Comparison of ENCODE assay signal across 8 cellular contexts in genomic region chr17:78993241-78993956, GRCh38. TPM values are rescaled to one million over a fixed set of nuclear protein-coding genes. Genes with fewer than 3 reads are reported as not detected.
A peak's percentile ranks its signal among the peaks of the same experiment; 100 is the strongest.
DNase-seq lines count a peak whose midpoint lies in the region; ATAC-seq and TF ChIP-seq lines count a peak whose summit lies in the region.

No MANE protein-coding gene starts in this region.

- TF ChIP-seq POLR2A in gastrocnemius medialis (IDR thresholded peaks at IDR 0.05), result no peak

- H3K4me1 ChIP-seq in RWPE2 (ENCODE audit: insufficient read depth, poor library complexity, severe bottlenecking) (peaks cover 18% of the 10 kb centered on the region), left ventricle myocardium inferior (peaks cover 45% of the 10 kb centered on the region), gastrocnemius medialis (peaks cover 12 to 13% of the 10 kb centered on the region in 2 donors)

- ATAC-seq in RWPE2 (ENCODE audit: low read depth) (peak; percentile 54; the same call in 2 of the 3 replicates), gastrocnemius medialis (no peak), HG02884 (IDR thresholded peaks at IDR 0.05; ENCODE audit: unreplicated experiment) (no peak), GM18867 (IDR thresholded peaks at IDR 0.05; ENCODE audit: unreplicated experiment) (no peak)

- in situ Hi-C loops in gastrocnemius medialis (cut with MboI; ENCODE audit: low sequenced_read_pairs in 4 of 4), result no loop called here

- H3K36me3 ChIP-seq in RWPE2 (ENCODE audit: low read depth) (peaks cover 76% of the 10 kb centered on the region), left ventricle myocardium inferior (peaks cover 77% of the 10 kb centered on the region), gastrocnemius medialis (peaks cover 0 to 38% of the 10 kb centered on the region in 2 donors)

- H3K27me3 ChIP-seq in RWPE2 (ENCODE audit: insufficient read depth, poor library complexity, severe bottlenecking), result no peaks in the 10 kb centered on the region
- H3K27me3 ChIP-seq in left ventricle myocardium inferior (ENCODE audit: low read depth), result no peaks in the 10 kb centered on the region
- no peaks in the 10 kb centered on the region for H3K27me3 ChIP-seq in gastrocnemius medialis

- no peaks in the 10 kb centered on the region for H3K9me3 ChIP-seq in RWPE2 (ENCODE audit: severe bottlenecking)
- H3K9me3 ChIP-seq in left ventricle myocardium inferior (replicated peaks), result no peaks in the 10 kb centered on the region
- no peaks in the 10 kb centered on the region for H3K9me3 ChIP-seq in gastrocnemius medialis

- intact Hi-C loops in left ventricle myocardium inferior (cut with micrococcal nuclease), result no loop called here
- intact Hi-C loops in gastrocnemius medialis (cut with DNase I; ENCODE audit: low total_unique reads), result no loop called here

- TF ChIP-seq CTCF in RWPE2 (IDR thresholded peaks at IDR 0.05; ENCODE audit: poor library complexity, severe bottlenecking) (peak; percentile 86), left ventricle myocardium inferior (IDR thresholded peaks at IDR 0.05; ENCODE audit: borderline replicate concordance) (peak; percentile 87), gastrocnemius medialis (IDR thresholded peaks at IDR 0.05 in 4 of 5, conservative IDR thresholded peaks at IDR 0.05 in 1 of 5) (peak; percentile 47 to 79 (median 74))

- DNase-seq in NCI-H2171 treated with DMSO at 0.1 percent for 48 hours (lab: John Stamatoyannopoulos, UW) (peak; percentile 45), NCI-H2171 (lab: John Stamatoyannopoulos, UW) (no peak), RWPE2 (ENCODE audit: low spot score) (no peak), left ventricle myocardium inferior (no peak), gastrocnemius medialis (peak in 1 of 2 donors; percentile 20)
- peak; percentile 21 for DNase-seq in activated naive CD8-positive, alpha-beta T cell treated with anti-CD3 and anti-CD28 coated beads, Interleukin-2, amount 50 U/mL, for 16 hours (ENCODE audit: low read depth, low spot score)

- no peak overlapping the region for H3K4me3 ChIP-seq in RWPE2 (ENCODE audit: severe bottlenecking)
- H3K4me3 ChIP-seq in left ventricle myocardium inferior, result no peak overlapping the region
- no peak overlapping the region for H3K4me3 ChIP-seq in gastrocnemius medialis

- no peak overlapping the region for H3K27ac ChIP-seq in RWPE2 (ENCODE audit: poor library complexity, severe bottlenecking)
- no peak overlapping the region for H3K27ac ChIP-seq in left ventricle myocardium inferior (replicated peaks)
- H3K27ac ChIP-seq in gastrocnemius medialis, result no peak overlapping the region

RNA-seq across cellular contexts. Expression of gene LGALS3BP, which starts 13.7 kb away (rescaled TPM):
- total RNA-seq in left ventricle myocardium inferior, result 585 TPM
- total RNA-seq in gastrocnemius medialis, result 10 to 100 TPM; 15.0 to 45.9 (median 23.0) TPM

RNA-seq across cellular contexts. Expression of gene CANT1, which starts 16.2 kb away (rescaled TPM):
- total RNA-seq in left ventricle myocardium inferior (24.2 TPM), gastrocnemius medialis (10 to 100 TPM; 17.5 to 38.3 (median 26.6) TPM)

RNA-seq across cellular contexts. Expression of gene C1QTNF1, which starts 30.6 kb away (rescaled TPM):
- total RNA-seq in left ventricle myocardium inferior (146 TPM), gastrocnemius medialis (10 to 100 TPM; 11.1 to 38.6 (median 21.2) TPM)

Comparison
In these comparisons a context has a peak if more than half of its experiments do, and no peak if none do; other contexts are left out.
1. DNase-seq: peak in NCI-H2171 treated with DMSO at 0.1 percent for 48 hours (single experiment) and activated naive CD8-positive, alpha-beta T cell treated with anti-CD3 and anti-CD28 coated beads, Interleukin-2, amount 50 U/mL, for 16 hours (single experiment); none in NCI-H2171 (single experiment), RWPE2 (single experiment) and left ventricle myocardium inferior (single experiment).
2. RNA of gene LGALS3BP, which starts 13.7 kb away (total RNA-seq): 585 TPM in left ventricle myocardium inferior (single experiment); 15.0 to 45.9 TPM in gastrocnemius medialis; every median in the first group is over 10 times any median in the second.
3. Peak in every context shown above with its lines, with median percentiles within 50 percentile points of each other: CTCF ChIP-seq.